In genomic region chr12:115771065-115771464, GRCh38 we compare ENCODE assay signal across 12 cellular contexts.
DNase-seq lines count a peak whose midpoint lies in the region; ATAC-seq and TF ChIP-seq lines count a peak whose summit lies in the region.
"Had no signal": no experiment of that assay in that cellular context is flagged by ENCODE, and none has a peak within 500 bp of the region (broad histone marks: within the 10 kb centered on the region; RNA-seq: fewer than 3 reads in every experiment).

No MANE protein-coding gene starts in this region.

- H4K20me1 ChIP-seq in H9 (ENCODE audit: control insufficient read depth, insufficient read depth, insufficient read length) = no peaks in the 10 kb centered on the region

- no peak overlapping the region for H3T11ph ChIP-seq in H9 (ENCODE audit: low read length)

- peaks cover 0 to 7% of the 10 kb centered on the region in 2 experiments; a peak in 3 of 5 replicates for H3K9me3 Mint-ChIP-seq in H9
- peaks cover 8% of the 10 kb centered on the region for H3K9me3 Mint-ChIP-seq in natural killer cell treated with Interleukin-12 subunit alpha and Interleukin-12 subunit beta and Interleukin-15 and Interleukin-18, amount 100 ng/mL, for 72 hours
- no peaks in the 10 kb centered on the region for H3K9me3 Mint-ChIP-seq in glutamatergic neuron (ENCODE audit: unreplicated experiment)
- H3K9me3 Mint-ChIP-seq: activated T-helper 1 cell treated with anti-CD3 and anti-CD28 coated beads, Interleukin-12 subunit alpha, Interleukin-12 subunit beta, Interleukin-2, Interleukin-4 antibody, amounts not matched to agents 30 ng/mL and 10 ng/mL and 1 ng/mL, durations not matched to agents 14 hours and 24 hours and 36 hours had no signal

- H3K14ac ChIP-seq in H9 (ENCODE audit: insufficient read depth, low read length) = no peak overlapping the region

- no peaks in the 10 kb centered on the region for H3K9me3 ChIP-seq in H9 (ENCODE audit: control insufficient read depth, low read depth, low read length)

- DNase-seq in AG09309 (ENCODE audit: low read depth) (no peak), H9 (peak; percentile 46), SK-N-DZ (ENCODE audit: low spot score) (peak; percentile 27), iPS DF 19.7 (ENCODE audit: low read depth, low spot score) (peak; percentile 20), glutamatergic neuron (no peak)
- DNase-seq in natural killer cell treated with Interleukin-12 subunit alpha and Interleukin-12 subunit beta and Interleukin-15 and Interleukin-18, amount 100 ng/mL, for 72 hours (ENCODE audit: low spot score) = no peak
- DNase-seq in stimulated activated CD4-positive, alpha-beta T cell treated with anti-CD3 and anti-CD28 coated beads, Interleukin-4, amount 100 ng/mL, for 24 hours = no peak
- DNase-seq: CD8-positive, alpha-beta memory T cell; dermis blood vessel endothelial cell; stimulated activated naive CD8-positive, alpha-beta T cell treated with anti-CD3 and anti-CD28 coated beads, Interleukin-15, Interleukin-2, amounts not matched to agents 100 U/mL and 50 U/mL, for 24 hours had no signal

- H3K27me3 ChIP-seq in H9 (ENCODE audit: insufficient read depth, low read length) = no peaks in the 10 kb centered on the region

- H3K56ac ChIP-seq in H9 (ENCODE audit: insufficient read length, low read depth, low read length) = no peak overlapping the region

- no peaks in the 10 kb centered on the region for H3K79me2 ChIP-seq in H9 (ENCODE audit: insufficient read depth, low read length)

- H3K23ac ChIP-seq in H9 (ENCODE audit: insufficient read length, low read depth, low read length) = no peak overlapping the region

- no peak overlapping the region for H4K91ac ChIP-seq in H9 (ENCODE audit: insufficient read length, low read depth, low read length)

- H3K4me1 Mint-ChIP-seq in H9 (peaks cover 0 to 3% of the 10 kb centered on the region in 2 experiments; a peak in 2 of 4 replicates), glutamatergic neuron (ENCODE audit: low read depth, unreplicated experiment) (no peaks in the 10 kb centered on the region)
- H3K4me1 Mint-ChIP-seq in natural killer cell treated with Interleukin-12 subunit alpha and Interleukin-12 subunit beta and Interleukin-15 and Interleukin-18, amount 100 ng/mL, for 72 hours (ENCODE audit: low read depth in 2 of 2) = no peaks in the 10 kb centered on the region
- H3K4me1 Mint-ChIP-seq: CD8-positive, alpha-beta memory T cell had no signal

- H3K18ac ChIP-seq in H9 (ENCODE audit: insufficient read length, low read depth, low read length) = no peak overlapping the region

- no peak overlapping the region for H4K5ac ChIP-seq in H9 (ENCODE audit: insufficient read length, low read depth, low read length)

- H2BK120ac ChIP-seq in H9 (ENCODE audit: low read depth, low read length, poor library complexity, severe bottlenecking) = no peak overlapping the region

- no peak overlapping the region for H2BK15ac ChIP-seq in H9 (ENCODE audit: low read depth, low read length)

- H4K8ac ChIP-seq in H9 (replicated peaks; ENCODE audit: insufficient read length, low read depth, low read length) = no peak overlapping the region

- H3K27me3 Mint-ChIP-seq in H9 (ENCODE audit: low read depth) (peaks cover 5% of the 10 kb centered on the region), glutamatergic neuron (ENCODE audit: unreplicated experiment) (peaks cover 1% of the 10 kb centered on the region)
- peaks cover 0 to 7% of the 10 kb centered on the region in 2 donors for H3K27me3 Mint-ChIP-seq in natural killer cell treated with Interleukin-12 subunit alpha and Interleukin-12 subunit beta and Interleukin-15 and Interleukin-18, amount 100 ng/mL, for 72 hours
- H3K27me3 Mint-ChIP-seq: CD8-positive, alpha-beta memory T cell had no signal

- no peak overlapping the region for H2BK20ac ChIP-seq in H9 (ENCODE audit: low read depth, low read length, poor library complexity, severe bottlenecking)

- no peaks in the 10 kb centered on the region for H3K36me3 Mint-ChIP-seq in H9 (ENCODE audit: insufficient read depth in 1 of 3, low read depth in 3 of 3)
- H3K36me3 Mint-ChIP-seq in natural killer cell treated with Interleukin-12 subunit alpha and Interleukin-12 subunit beta and Interleukin-15 and Interleukin-18, amount 100 ng/mL, for 72 hours = no peaks in the 10 kb centered on the region
- H3K36me3 Mint-ChIP-seq in glutamatergic neuron (ENCODE audit: unreplicated experiment) = no peaks in the 10 kb centered on the region
- H3K36me3 Mint-ChIP-seq: CD8-positive, alpha-beta memory T cell had no signal

- peak; percentile 40 for TF ChIP-seq CTCF in AG09309 (IDR thresholded peaks at IDR 0.05; ENCODE audit: control insufficient read depth, insufficient read depth, low read depth, low read length, missing control alignments)
- TF ChIP-seq CTCF in H9 (conservative IDR thresholded peaks at IDR 0.05) = peak; percentile 46; the same call in 2 of the 3 replicates
- no peak for TF ChIP-seq CTCF in glutamatergic neuron (IDR thresholded peaks at IDR 0.05; ENCODE audit: partially characterized antibody, unreplicated experiment)

- H3K23me2 ChIP-seq in H9 (ENCODE audit: insufficient read length, low read depth, low read length, poor library complexity, severe bottlenecking) = no peaks in the 10 kb centered on the region

- no peak overlapping the region for H3K4ac ChIP-seq in H9 (ENCODE audit: low read depth, low read length)

- no peak overlapping the region for H3K4me3 Mint-ChIP-seq in H9
- H3K4me3 Mint-ChIP-seq in natural killer cell treated with Interleukin-12 subunit alpha and Interleukin-12 subunit beta and Interleukin-15 and Interleukin-18, amount 100 ng/mL, for 72 hours = no peak overlapping the region
- no peak overlapping the region for H3K4me3 Mint-ChIP-seq in glutamatergic neuron (ENCODE audit: unreplicated experiment)
- H3K4me3 Mint-ChIP-seq: activated T-helper 1 cell treated with anti-CD3 and anti-CD28 coated beads, Interleukin-12 subunit alpha, Interleukin-12 subunit beta, Interleukin-2, Interleukin-4 antibody, amounts not matched to agents 30 ng/mL and 10 ng/mL and 1 ng/mL, durations not matched to agents 14 hours and 24 hours and 36 hours; CD8-positive, alpha-beta memory T cell had no signal

- H3K4me2 ChIP-seq in H9 (ENCODE audit: insufficient read depth, insufficient read length, low read length) = no peak overlapping the region

- no peak overlapping the region for H2AK5ac ChIP-seq in H9 (ENCODE audit: insufficient read length, low read length)

- no peak overlapping the region for H2BK5ac ChIP-seq in H9 (ENCODE audit: insufficient read length, low read length)

- ATAC-seq in natural killer cell treated with Interleukin-12 subunit alpha and Interleukin-12 subunit beta and Interleukin-15 and Interleukin-18, amount 100 ng/mL, for 72 hours = no peak
- ATAC-seq in HG03097 (IDR thresholded peaks at IDR 0.05; ENCODE audit: low FRiP score, unreplicated experiment) = no peak
- ATAC-seq: stimulated activated naive CD8-positive, alpha-beta T cell treated with anti-CD3 and anti-CD28 coated beads, Interleukin-15, Interleukin-2, amounts not matched to agents 100 U/mL and 50 U/mL, for 24 hours had no signal

- H3K79me1 ChIP-seq in H9 (ENCODE audit: insufficient read depth, low read depth, low read length, poor library complexity, severe bottlenecking) = no peaks in the 10 kb centered on the region

- H2AFZ ChIP-seq in H9 (ENCODE audit: low read length) = no peak overlapping the region

- no peak overlapping the region for H3K9ac ChIP-seq in H9 (ENCODE audit: extremely low read depth, insufficient read length, low read length)

- H3K27ac ChIP-seq in H9 (ENCODE audit: insufficient read length, low read depth, low read length) = no peak overlapping the region

- no peaks in the 10 kb centered on the region for H3K4me1 ChIP-seq in H9 (ENCODE audit: insufficient read depth, low read length)

- H3K27ac Mint-ChIP-seq in H9 (no peak overlapping the region), glutamatergic neuron (ENCODE audit: unreplicated experiment) (no peak overlapping the region)
- no peak overlapping the region for H3K27ac Mint-ChIP-seq in natural killer cell treated with Interleukin-12 subunit alpha and Interleukin-12 subunit beta and Interleukin-15 and Interleukin-18, amount 100 ng/mL, for 72 hours
- H3K27ac Mint-ChIP-seq: activated T-helper 1 cell treated with anti-CD3 and anti-CD28 coated beads, Interleukin-12 subunit alpha, Interleukin-12 subunit beta, Interleukin-2, Interleukin-4 antibody, amounts not matched to agents 30 ng/mL and 10 ng/mL and 1 ng/mL, durations not matched to agents 14 hours and 24 hours and 36 hours had no signal

- no CpG with 5 or more reads among the region's 2 CpGs for WGBS in H9 (ENCODE audit: extremely low coverage, insufficient read length, low lambda C conversion rate)

- no peak overlapping the region for H3K4me3 ChIP-seq in AG09309 (ENCODE audit: control insufficient read depth, low read depth, low read length)

- no peak overlapping the region for H2BK12ac ChIP-seq in H9 (ENCODE audit: insufficient read length, low read depth, low read length)

Comparison
In these comparisons a context has a peak if more than half of its experiments do, and no peak if none do; other contexts are left out.
1. DNase-seq: peak in H9 (single experiment), SK-N-DZ (single experiment) and iPS DF 19.7 (single experiment); none in AG09309 (single experiment), natural killer cell treated with Interleukin-12 subunit alpha and Interleukin-12 subunit beta and Interleukin-15 and Interleukin-18, amount 100 ng/mL, for 72 hours (single experiment), stimulated activated CD4-positive, alpha-beta T cell treated with anti-CD3 and anti-CD28 coated beads, Interleukin-4, amount 100 ng/mL, for 24 hours (single experiment) and glutamatergic neuron (single experiment).